ENCODE assay signal across 14 cellular contexts in the genomic region with DNA sequence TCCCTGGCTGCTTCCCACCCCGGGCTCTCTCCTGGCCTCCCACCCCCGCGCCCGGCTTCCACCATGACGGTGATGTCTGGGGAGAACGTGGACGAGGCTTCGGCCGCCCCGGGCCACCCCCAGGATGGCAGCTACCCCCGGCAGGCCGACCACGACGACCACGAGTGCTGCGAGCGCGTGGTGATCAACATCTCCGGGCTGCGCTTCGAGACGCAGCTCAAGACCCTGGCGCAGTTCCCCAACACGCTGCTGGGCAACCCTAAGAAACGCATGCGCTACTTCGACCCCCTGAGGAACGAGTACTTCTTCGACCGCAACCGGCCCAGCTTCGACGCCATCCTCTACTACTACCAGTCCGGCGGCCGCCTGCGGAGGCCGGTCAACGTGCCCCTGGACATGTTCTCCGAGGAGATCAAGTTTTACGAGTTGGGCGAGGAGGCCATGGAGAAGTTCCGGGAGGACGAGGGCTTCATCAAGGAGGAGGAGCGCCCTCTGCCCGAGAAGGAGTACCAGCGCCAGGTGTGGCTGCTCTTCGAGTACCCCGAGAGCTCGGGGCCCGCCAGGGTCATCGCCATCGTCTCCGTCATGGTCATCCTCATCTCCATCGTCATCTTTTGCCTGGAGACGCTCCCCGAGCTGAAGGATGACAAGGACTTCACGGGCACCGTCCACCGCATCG. TPM values are rescaled to one million over a fixed set of nuclear protein-coding genes. Genes with fewer than 3 reads are reported as not detected.
DNase-seq lines count a peak whose midpoint lies in the region; ATAC-seq, FAIRE-seq and TF ChIP-seq lines count a peak whose summit lies in the region.
"Had no signal": no experiment of that assay in that cellular context is flagged by ENCODE, and none has a peak within 500 bp of the region (broad histone marks: within the 10 kb centered on the region; RNA-seq: fewer than 3 reads in every experiment).

No MANE protein-coding gene starts in this region.

- H3K27me3 ChIP-seq in right cardiac atrium (ENCODE audit: control insufficient read depth, insufficient read depth) (peaks cover under 1% of the 10 kb centered on the region), WERI-Rb-1 (ENCODE audit: insufficient read depth, low read depth, severe bottlenecking) (peaks cover 82% of the 10 kb centered on the region)

- H3K4me3 Mint-ChIP-seq in activated naive CD8-positive, alpha-beta T cell, result peak overlapping the region; percentile 82
- peak overlapping the region in 7 of 8 donors; percentile 71 to 94 (median 84) for H3K4me3 Mint-ChIP-seq in naive B cell

- no peak for TF ChIP-seq CTCF in WERI-Rb-1 (IDR thresholded peaks at IDR 0.05; ENCODE audit: low read depth, low read length)

- no peaks in the 10 kb centered on the region for H3K36me3 ChIP-seq in WERI-Rb-1
- H3K36me3 ChIP-seq: esophagus squamous epithelium had no signal

- H3K4me1 ChIP-seq in right cardiac atrium (ENCODE audit: control insufficient read depth, insufficient read depth, low read length), result peaks cover 2% of the 10 kb centered on the region

- peak overlapping the region; percentile 52 for H3K27ac Mint-ChIP-seq in activated naive CD8-positive, alpha-beta T cell
- peak overlapping the region in 3 of 6 donors; percentile 2 to 86 (median 58) for H3K27ac Mint-ChIP-seq in naive B cell

- 38% methylated on average over 61 of the region's 61 CpGs for WGBS in right cardiac atrium

- FAIRE-seq in GM12892 (lab: Jason Lieb, UNC), result no peak

- no peak for TF ChIP-seq POLR2A in GM12892 (IDR thresholded peaks at IDR 0.05; ENCODE audit: low read depth, low read length)

- no peaks in the 10 kb centered on the region for H3K9me3 ChIP-seq in right cardiac atrium (ENCODE audit: control insufficient read depth, low read length)
- peaks cover 12% of the 10 kb centered on the region for H3K9me3 ChIP-seq in WERI-Rb-1 (ENCODE audit: severe bottlenecking)
- H3K9me3 ChIP-seq: esophagus squamous epithelium had no signal

- intact Hi-C loops in right cardiac atrium (cut with DNase I) (no loop called here), Right ventricle myocardium superior (cut with DNase I) (no loop called here)

- H3K4me1 Mint-ChIP-seq in activated naive CD8-positive, alpha-beta T cell (ENCODE audit: low read depth), result peaks cover 18% of the 10 kb centered on the region
- peaks cover 9 to 24% (median 18%) of the 10 kb centered on the region in 3 donors for H3K4me1 Mint-ChIP-seq in naive B cell

- ATAC-seq in right cardiac atrium (no peak), Right ventricle myocardium superior (ENCODE audit: poor library complexity) (no peak), naive B cell (ENCODE audit: low read depth in 2 of 2) (no peak), GM21367 (IDR thresholded peaks at IDR 0.05; ENCODE audit: unreplicated experiment) (no peak)

- H3K27ac ChIP-seq in right cardiac atrium (ENCODE audit: low read length), result no peak overlapping the region
- no peak overlapping the region for H3K27ac ChIP-seq in WERI-Rb-1
- H3K27ac ChIP-seq: esophagus squamous epithelium, SK-N-MC had no signal

- H3K4me3 ChIP-seq in right cardiac atrium (ENCODE audit: low read length) (peak overlapping the region; percentile 57), WERI-Rb-1 (ENCODE audit: low read depth, low read length) (no peak overlapping the region)
- H3K4me3 ChIP-seq: SK-N-MC had no signal

- DNase-seq in right cardiac atrium (peak in 1 of 3 donors; percentile 39), Right ventricle myocardium superior (no peak), naive B cell (no peak), GM12892 (ENCODE audit: insufficient read length) (no peak), WERI-Rb-1 (no peak), iPS-NIHi11 (ENCODE audit: low spot score) (no peak)
- DNase-seq: activated CD4-positive, alpha-beta T cell treated with anti-CD3 and anti-CD28 coated beads, Interleukin-2, amount 50 U/mL, for 1 hour; Calu3; esophagus squamous epithelium; NCI-H526 treated with DMSO at 0.1 percent for 48 hours had no signal

- no peaks in the 10 kb centered on the region for H3K9me3 Mint-ChIP-seq in activated naive CD8-positive, alpha-beta T cell (ENCODE audit: low read depth)
- peaks cover 0 to 10% (median 3%) of the 10 kb centered on the region in 7 donors for H3K9me3 Mint-ChIP-seq in naive B cell

- H3K27me3 Mint-ChIP-seq in activated naive CD8-positive, alpha-beta T cell, result peaks cover 38% of the 10 kb centered on the region
- H3K27me3 Mint-ChIP-seq in naive B cell, result peaks cover 36 to 45% (median 41%) of the 10 kb centered on the region in 3 donors

- H3K36me3 Mint-ChIP-seq in activated naive CD8-positive, alpha-beta T cell, result peaks cover 2% of the 10 kb centered on the region
- peaks cover 0 to 8% of the 10 kb centered on the region in 2 donors for H3K36me3 Mint-ChIP-seq in naive B cell

RNA-seq across cellular contexts. Expression of gene KCNA1, which starts 1.8 kb away (rescaled TPM):
- total RNA-seq in right cardiac atrium, result under 1 TPM in 2 of 4 donors, not detected in 2; 0.03 to 0.06 TPM
- not detected for polyA plus RNA-seq in right cardiac atrium
- not detected for total RNA-seq in Right ventricle myocardium superior
- not detected for polyA plus RNA-seq in naive B cell (ENCODE audit: low read depth in 6 of 6)
- 0.53 TPM for polyA plus RNA-seq in GM12892 (2012; ENCODE audit: missing spikeins)
- total RNA-seq: bronchial epithelial cell, Calu3, esophagus squamous epithelium had no signal
